8 cellular contexts compared by ENCODE assay signal in the genomic region with DNA sequence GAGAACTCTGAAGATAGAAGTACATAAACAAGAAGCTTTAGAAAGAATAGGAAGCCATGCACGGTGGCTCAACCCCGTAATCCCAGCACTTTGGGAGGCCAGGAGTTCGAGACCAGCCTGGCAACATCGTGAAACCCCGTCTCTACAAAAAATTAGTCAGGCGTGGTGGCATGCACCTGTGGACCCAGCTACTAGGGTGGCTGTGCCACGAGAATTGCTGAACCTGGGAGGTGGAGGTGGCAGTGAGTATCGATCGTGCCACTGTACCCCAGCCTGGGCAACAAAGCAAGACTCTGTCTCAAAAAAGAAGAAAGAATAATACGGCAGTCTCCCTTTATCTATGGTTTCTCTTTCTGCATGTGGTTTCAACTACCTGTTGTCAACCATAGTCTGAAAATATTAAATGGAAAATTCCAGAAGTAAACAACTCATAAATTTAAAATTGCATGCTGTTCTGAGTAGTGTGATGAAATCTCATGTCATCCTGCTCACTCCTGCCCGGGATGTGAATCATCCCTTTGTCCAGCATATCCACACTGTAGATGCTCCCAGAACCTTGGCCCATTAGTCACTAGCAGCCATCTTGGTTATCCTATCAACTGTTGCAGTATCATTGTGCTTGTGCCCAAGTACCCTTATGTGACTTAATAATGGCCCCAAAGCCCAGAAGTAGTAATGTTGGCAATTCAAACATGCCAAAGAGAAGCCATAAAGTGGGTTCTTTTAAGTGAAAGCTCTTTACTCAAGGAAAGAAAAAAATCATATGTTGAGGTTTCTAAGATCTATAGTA. TPM values are rescaled to one million over a fixed set of nuclear protein-coding genes. Genes with fewer than 3 reads are reported as not detected.
DNase-seq lines count a peak whose midpoint lies in the region; ATAC-seq and TF ChIP-seq lines count a peak whose summit lies in the region.

No MANE protein-coding gene starts in this region.

- peak overlapping the region; percentile 6; the same call in 1 of the 2 replicates for H3K27ac ChIP-seq in HUES64 (ENCODE audit: low read depth, low read length)
- H3K27ac ChIP-seq in suprapubic skin = no peak overlapping the region

- TF ChIP-seq CTCF in BJ (IDR thresholded peaks at IDR 0.05; ENCODE audit: insufficient read depth, low read depth, low read length) = no peak
- no peak for TF ChIP-seq CTCF in suprapubic skin (IDR thresholded peaks at IDR 0.05)

- DNase-seq in BJ (ENCODE audit: low read depth) (peak; percentile 63), amniotic epithelial cell (ENCODE audit: low read depth) (peak; percentile 98), kidney tubule cell (ENCODE audit: low spot score) (peak; percentile 88), anterior cingulate cortex (lab: John Stamatoyannopoulos, UW) (no peak), suprapubic skin (ENCODE audit: low spot score in 2 of 2) (no peak)

- no peaks in the 10 kb centered on the region for H3K9me3 ChIP-seq in HUES64 (ENCODE audit: insufficient read depth, low read depth, low read length)
- no peaks in the 10 kb centered on the region for H3K9me3 ChIP-seq in suprapubic skin

- H3K27me3 ChIP-seq in BJ (ENCODE audit: control insufficient read depth, insufficient read depth, low read length) = no peaks in the 10 kb centered on the region
- H3K27me3 ChIP-seq in HUES64 (ENCODE audit: insufficient read depth, low read length) = no peaks in the 10 kb centered on the region
- no peaks in the 10 kb centered on the region for H3K27me3 ChIP-seq in suprapubic skin

- H3K4me3 ChIP-seq in BJ (ENCODE audit: low read depth, low read length) = no peak overlapping the region
- H3K4me3 ChIP-seq in HUES64 (ENCODE audit: low read length) = no peak overlapping the region
- H3K4me3 ChIP-seq in suprapubic skin = no peak overlapping the region

- TF ChIP-seq POLR2A in suprapubic skin (IDR thresholded peaks at IDR 0.05) = no peak

- WGBS in HUES64 = 89% methylated on average over 11 of the region's 11 CpGs
- WGBS in suprapubic skin = 90% methylated on average over 11 of the region's 11 CpGs

- peaks cover 18% of the 10 kb centered on the region for H3K4me1 ChIP-seq in HUES64 (ENCODE audit: insufficient read depth, low read length)
- H3K4me1 ChIP-seq in suprapubic skin = peaks cover 8% of the 10 kb centered on the region

- no peak for TF ChIP-seq EP300 in suprapubic skin (IDR thresholded peaks at IDR 0.05)

- CTCF ChIA-PET in BJ (lab: Yijun Ruan, JAX) = interaction anchor here (1.3 kb wide), 1 partner anchor 9 kb away, joined by 5 read pairs; no protein-coding TSS in a partner anchor

- no peak for ATAC-seq in HG02588 (IDR thresholded peaks at IDR 0.05; ENCODE audit: unreplicated experiment)
- no peak for ATAC-seq in GM21529 (IDR thresholded peaks at IDR 0.05; ENCODE audit: unreplicated experiment)

- H3K36me3 ChIP-seq in BJ (ENCODE audit: control insufficient read depth, insufficient read depth, low read length) = peaks cover 3% of the 10 kb centered on the region
- peaks cover 100% of the 10 kb centered on the region for H3K36me3 ChIP-seq in HUES64 (ENCODE audit: insufficient read depth, low read length)
- peaks cover 37% of the 10 kb centered on the region for H3K36me3 ChIP-seq in suprapubic skin

- POLR2A ChIA-PET in BJ (lab: Charles Lee) = interaction anchor here (0.6 kb wide), 1 partner anchor 66 kb away, joined by 4 read pairs; no protein-coding TSS in a partner anchor

- no peak overlapping the region for H3K9ac ChIP-seq in HUES64 (ENCODE audit: low read depth, low read length)

RNA-seq across cellular contexts. Expression of gene DEK, which starts 22.1 kb away (rescaled TPM):
- polyA plus RNA-seq in BJ (2011; rRNA removed) = 29.2 and 52.1 TPM in 2 replicates
- 5.8 and 8.5 TPM in 2 replicates for polyA minus RNA-seq in BJ (2011; rRNA and poly(A)+ RNA removed)
- 185 TPM for polyA plus RNA-seq in HUES64 (2013, experiment 1 of 2)
- polyA plus RNA-seq in HUES64 (2013, experiment 2 of 2) = 208 TPM
- total RNA-seq in suprapubic skin = 10 to 100 TPM; 57.6 to 90.3 (median 64.4) TPM

Comparison
In these comparisons a context has a peak if more than half of its experiments do, and no peak if none do; other contexts are left out.
1. DNase-seq: peak in BJ (single experiment), amniotic epithelial cell (single experiment) and kidney tubule cell (single experiment); none in anterior cingulate cortex (0 of 58) and suprapubic skin (0 of 2).